26 cellular contexts compared by ENCODE assay signal in the genomic region with DNA sequence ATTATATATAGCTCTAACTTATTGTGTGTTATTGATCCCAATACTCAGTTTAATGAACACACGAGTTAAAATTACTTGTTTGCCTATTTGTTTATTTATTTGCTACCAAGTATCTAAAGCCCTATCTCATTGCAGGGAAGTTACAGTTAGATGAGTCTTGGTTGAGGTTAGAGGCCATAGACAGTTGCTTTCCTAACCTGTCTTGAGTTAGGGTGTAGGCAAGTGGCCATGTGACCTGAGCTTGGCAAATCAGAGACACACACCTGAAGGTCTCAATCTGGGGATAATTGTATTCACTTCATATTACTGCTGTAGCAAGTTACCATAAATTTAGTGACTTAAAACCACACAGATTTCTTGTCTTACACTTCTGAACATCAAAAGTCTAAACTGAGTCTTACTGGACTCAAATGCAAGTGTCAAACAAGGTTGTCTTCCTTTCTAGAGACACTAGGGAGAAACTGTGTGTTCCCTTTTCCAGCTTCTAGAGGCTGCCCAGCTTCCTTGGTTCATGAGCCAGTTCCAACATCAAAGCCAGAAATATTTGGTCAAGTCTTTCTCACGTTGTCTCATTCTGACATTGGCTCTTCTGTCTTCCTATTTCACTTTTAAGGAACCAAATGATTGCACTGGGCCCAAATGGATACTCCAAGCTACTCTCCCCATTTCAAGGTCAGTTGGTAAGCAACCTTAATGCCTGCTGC. TPM values are rescaled to one million over a fixed set of nuclear protein-coding genes. Genes with fewer than 3 reads are reported as not detected.
DNase-seq lines count a peak whose midpoint lies in the region; TF ChIP-seq lines count a peak whose summit lies in the region.
"Had no signal": no experiment of that assay in that cellular context is flagged by ENCODE, and none has a peak within 500 bp of the region (broad histone marks: within the 10 kb centered on the region; RNA-seq: fewer than 3 reads in every experiment).

No MANE protein-coding gene starts in this region.

- no peak for TF ChIP-seq CTCF in H9 (conservative IDR thresholded peaks at IDR 0.05)
- TF ChIP-seq CTCF in choroid plexus epithelial cell (conservative IDR thresholded peaks at IDR 0.05; ENCODE audit: low read depth, low read length) = no peak
- no peak for TF ChIP-seq CTCF in stomach (IDR thresholded peaks at IDR 0.05)

- H4K20me1 ChIP-seq in H9 (ENCODE audit: control insufficient read depth, insufficient read depth, insufficient read length) = no peaks in the 10 kb centered on the region

- H3K14ac ChIP-seq in H9 (ENCODE audit: insufficient read depth, low read length) (no peak overlapping the region), mesenchymal stem cell (ENCODE audit: low read length in 2 of 2) (no peak overlapping the region)

- H4K8ac ChIP-seq in H9 (replicated peaks; ENCODE audit: insufficient read length, low read depth, low read length) (no peak overlapping the region), mesenchymal stem cell (ENCODE audit: low read length) (no peak overlapping the region)

- H4K5ac ChIP-seq in H9 (ENCODE audit: insufficient read length, low read depth, low read length) = no peak overlapping the region

- no peak overlapping the region for H3K18ac ChIP-seq in H9 (ENCODE audit: insufficient read length, low read depth, low read length)
- peak overlapping the region in 1 of 2 experiments; percentile 34 for H3K18ac ChIP-seq in mesenchymal stem cell (ENCODE audit: low read depth in 1 of 2, low read length in 2 of 2)

- H3K79me1 ChIP-seq in H9 (ENCODE audit: insufficient read depth, low read depth, low read length, poor library complexity, severe bottlenecking) (no peaks in the 10 kb centered on the region), mesenchymal stem cell (replicated peaks; ENCODE audit: low read length, poor library complexity, severe bottlenecking) (no peaks in the 10 kb centered on the region)

- no peaks in the 10 kb centered on the region for H3K23me2 ChIP-seq in H9 (ENCODE audit: insufficient read length, low read depth, low read length, poor library complexity, severe bottlenecking)

- H2AFZ ChIP-seq in H9 (ENCODE audit: low read length) (no peak overlapping the region), mesenchymal stem cell (ENCODE audit: low read depth, low read length) (no peak overlapping the region)

- H3K27me3 Mint-ChIP-seq in H9 (ENCODE audit: low read depth) = no peaks in the 10 kb centered on the region
- H3K27me3 Mint-ChIP-seq: stimulated activated memory B cell treated with anti-CD40 and anti-IgM and Interleukin-4, amounts not matched to agents 10 μg/mL and 1 μg/mL and 100 μg/mL, for 72 hours; type B pancreatic cell had no signal

- H3T11ph ChIP-seq in H9 (ENCODE audit: low read length) = no peak overlapping the region

- H3K23ac ChIP-seq in H9 (ENCODE audit: insufficient read length, low read depth, low read length) (no peak overlapping the region), mesenchymal stem cell (ENCODE audit: low read length in 2 of 2) (no peak overlapping the region)

- H3K9ac ChIP-seq in H9 (ENCODE audit: extremely low read depth, insufficient read length, low read length) = no peak overlapping the region
- peak overlapping the region; percentile 62 for H3K9ac ChIP-seq in mesenchymal stem cell (ENCODE audit: low read length)

- no CpG with 5 or more reads among the region's 2 CpGs for WGBS in H9 (ENCODE audit: extremely low coverage, insufficient read length, low lambda C conversion rate)
- WGBS in mesenchymal stem cell = 81% methylated on average over 1 of the region's 2 CpGs
- WGBS in stomach, 5 donors = 56 to 75% (median 70%) methylated on average over 2 of the region's 2 CpGs

- no peak overlapping the region for H2AK5ac ChIP-seq in H9 (ENCODE audit: insufficient read length, low read length)
- H2AK5ac ChIP-seq in mesenchymal stem cell (ENCODE audit: low read length, severe bottlenecking) = no peak overlapping the region

- H2BK15ac ChIP-seq in H9 (ENCODE audit: low read depth, low read length) (no peak overlapping the region), mesenchymal stem cell (ENCODE audit: low read depth, poor library complexity, severe bottlenecking) (no peak overlapping the region)

- no peaks in the 10 kb centered on the region for H3K4me1 ChIP-seq in H9 (ENCODE audit: insufficient read depth, low read length)
- no peaks in the 10 kb centered on the region for H3K4me1 ChIP-seq in mesenchymal stem cell (ENCODE audit: control insufficient read depth, insufficient read depth, low read depth, low read length)
- peaks cover 0 to 26% (median 3%) of the 10 kb centered on the region in 4 donors for H3K4me1 ChIP-seq in stomach
- H3K4me1 ChIP-seq: colonic mucosa, SJCRH30 had no signal

- TF ChIP-seq POLR2A in stomach (IDR thresholded peaks at IDR 0.05) = no peak

- H3K4me3 Mint-ChIP-seq in H9 = no peak overlapping the region
- H3K4me3 Mint-ChIP-seq: activated T-helper 17 cell treated with anti-CD3 and anti-CD28 coated beads, Interleukin-2, amount 50 U/mL, for 72 hours; CD4-positive, alpha-beta T cell; immature natural killer cell; stimulated activated memory B cell treated with anti-CD40 and anti-IgM and Interleukin-4, amounts not matched to agents 10 μg/mL and 1 μg/mL and 100 μg/mL, for 72 hours; T-helper 2 cell treated with Interferon-gamma antibody and Interleukin-4, amounts not matched to agents 5 μg/mL and 100 μg/mL, for 36 hours; type B pancreatic cell had no signal

- H2BK5ac ChIP-seq in H9 (ENCODE audit: insufficient read length, low read length) (no peak overlapping the region), mesenchymal stem cell (ENCODE audit: low read depth, low read length, poor library complexity, severe bottlenecking) (no peak overlapping the region)

- H3K4ac ChIP-seq in H9 (ENCODE audit: low read depth, low read length) (no peak overlapping the region), mesenchymal stem cell (ENCODE audit: low read depth in 1 of 2, low read length in 2 of 2) (no peak overlapping the region)

- peak overlapping the region in 2 of 3 experiments; percentile 41 to 92; a peak in 2 of 7 replicates for H3K27ac Mint-ChIP-seq in H9
- H3K27ac Mint-ChIP-seq: activated T-helper 17 cell treated with anti-CD3 and anti-CD28 coated beads, Interleukin-2, amount 50 U/mL, for 72 hours; CD4-positive, alpha-beta T cell; immature natural killer cell; stimulated activated memory B cell treated with anti-CD40 and anti-IgM and Interleukin-4, amounts not matched to agents 10 μg/mL and 1 μg/mL and 100 μg/mL, for 72 hours; T-helper 2 cell treated with Interferon-gamma antibody and Interleukin-4, amounts not matched to agents 5 μg/mL and 100 μg/mL, for 36 hours; type B pancreatic cell had no signal

- no peak for DNase-seq in H9
- DNase-seq in choroid plexus epithelial cell (ENCODE audit: low read depth) = peak; percentile 68
- peak; percentile 65 for DNase-seq in mesenchymal stem cell
- no peak for DNase-seq in stomach
- no peak for DNase-seq in head of caudate nucleus
- no peak for DNase-seq in dedifferentiated amniotic fluid mesenchymal stem cell (ENCODE audit: extremely low spot score)
- no peak for DNase-seq in EL
- no peak for DNase-seq in SW 1271 (lab: John Stamatoyannopoulos, UW)
- DNase-seq: activated CD4-positive, alpha-beta T cell treated with anti-CD3 and anti-CD28 coated beads for 1 hour; CD4-positive, alpha-beta T cell; colonic mucosa; DND-41; heart left ventricle; immature natural killer cell; NCI-H1436 treated with DMSO at 0.1 percent for 48 hours; NCI-H2171 treated with DMSO at 0.1 percent for 48 hours; NCI-H774; PC-3; SJCRH30; stimulated activated CD4-positive, alpha-beta T cell treated with anti-CD3 and anti-CD28 coated beads, Interleukin-12 subunit alpha, Interleukin-12 subunit beta, amount 100 ng/mL, for 4 hours had no signal

- H3K36me3 Mint-ChIP-seq in H9 (ENCODE audit: insufficient read depth in 1 of 3, low read depth in 3 of 3) = no peaks in the 10 kb centered on the region
- H3K36me3 Mint-ChIP-seq: immature natural killer cell; stimulated activated memory B cell treated with anti-CD40 and anti-IgM and Interleukin-4, amounts not matched to agents 10 μg/mL and 1 μg/mL and 100 μg/mL, for 72 hours had no signal

- H4K91ac ChIP-seq in H9 (ENCODE audit: insufficient read length, low read depth, low read length) = no peak overlapping the region
- H4K91ac ChIP-seq in mesenchymal stem cell (ENCODE audit: low read length) = no peak overlapping the region

- H2BK120ac ChIP-seq in H9 (ENCODE audit: low read depth, low read length, poor library complexity, severe bottlenecking) (no peak overlapping the region), mesenchymal stem cell (ENCODE audit: low read depth, low read length) (no peak overlapping the region)

- no peaks in the 10 kb centered on the region for H3K9me3 ChIP-seq in H9 (ENCODE audit: control insufficient read depth, low read depth, low read length)
- H3K9me3 ChIP-seq in mesenchymal stem cell (ENCODE audit: control insufficient read depth, low read length) = no peaks in the 10 kb centered on the region
- H3K9me3 ChIP-seq in stomach = no peaks in the 10 kb centered on the region
- H3K9me3 ChIP-seq: colonic mucosa, heart left ventricle, SJCRH30 had no signal

- H3K4me2 ChIP-seq in H9 (ENCODE audit: insufficient read depth, insufficient read length, low read length) = no peak overlapping the region
- no peak overlapping the region for H3K4me2 ChIP-seq in mesenchymal stem cell (ENCODE audit: low read length, poor library complexity, severe bottlenecking)

- intact Hi-C loops in stomach (cut with DNase I; ENCODE audit: low total_unique reads) (no loop called here), head of caudate nucleus (cut with DNase I) (no loop called here)

- H3K4me3 ChIP-seq in choroid plexus epithelial cell (ENCODE audit: low read depth, low read length) (no peak overlapping the region), mesenchymal stem cell (ENCODE audit: insufficient read depth in 1 of 2, low read depth in 1 of 2, low read length in 2 of 2) (no peak overlapping the region), stomach (no peak overlapping the region)
- H3K4me3 ChIP-seq: colonic mucosa, heart left ventricle, SJCRH30 had no signal

- H3K36me3 ChIP-seq in mesenchymal stem cell (ENCODE audit: control insufficient read depth in 1 of 2, insufficient read depth in 2 of 2, low read depth in 1 of 2, low read length in 2 of 2) = peaks cover 4 to 43% of the 10 kb centered on the region in 2 experiments
- H3K36me3 ChIP-seq in stomach = peaks cover 0 to 28% (median 18%) of the 10 kb centered on the region in 4 donors
- H3K36me3 ChIP-seq: colonic mucosa, SJCRH30 had no signal

- no peak overlapping the region for H3K56ac ChIP-seq in H9 (ENCODE audit: insufficient read length, low read depth, low read length)

- H2BK20ac ChIP-seq in H9 (ENCODE audit: low read depth, low read length, poor library complexity, severe bottlenecking) = no peak overlapping the region

- H3K27ac ChIP-seq in H9 (ENCODE audit: insufficient read length, low read depth, low read length) (no peak overlapping the region), mesenchymal stem cell (ENCODE audit: low read length, poor library complexity, severe bottlenecking) (peak overlapping the region; percentile 48), stomach (peak overlapping the region in 4 of 5 donors; percentile 5 to 68 (median 57))
- H3K27ac ChIP-seq: colonic mucosa, SJCRH30 had no signal

- H2BK12ac ChIP-seq in H9 (ENCODE audit: insufficient read length, low read depth, low read length) = no peak overlapping the region
- no peak overlapping the region for H2BK12ac ChIP-seq in mesenchymal stem cell (ENCODE audit: low read length in 2 of 2)

- TF ChIP-seq EP300 in stomach (IDR thresholded peaks at IDR 0.05) = no peak

- H3K4me1 Mint-ChIP-seq in H9 = peaks cover 17 to 18% of the 10 kb centered on the region in 2 experiments
- H3K4me1 Mint-ChIP-seq: activated T-helper 17 cell treated with anti-CD3 and anti-CD28 coated beads, Interleukin-2, amount 50 U/mL, for 72 hours; immature natural killer cell; stimulated activated memory B cell treated with anti-CD40 and anti-IgM and Interleukin-4, amounts not matched to agents 10 μg/mL and 1 μg/mL and 100 μg/mL, for 72 hours had no signal

- no peaks in the 10 kb centered on the region for H3K9me3 Mint-ChIP-seq in H9
- H3K9me3 Mint-ChIP-seq: activated T-helper 17 cell treated with anti-CD3 and anti-CD28 coated beads, Interleukin-2, amount 50 U/mL, for 72 hours; CD4-positive, alpha-beta T cell; stimulated activated memory B cell treated with anti-CD40 and anti-IgM and Interleukin-4, amounts not matched to agents 10 μg/mL and 1 μg/mL and 100 μg/mL, for 72 hours; T-helper 2 cell treated with Interferon-gamma antibody and Interleukin-4, amounts not matched to agents 5 μg/mL and 100 μg/mL, for 36 hours; type B pancreatic cell had no signal

- no peaks in the 10 kb centered on the region for H3K79me2 ChIP-seq in H9 (ENCODE audit: insufficient read depth, low read length)

- H3K27me3 ChIP-seq in H9 (ENCODE audit: insufficient read depth, low read length) (no peaks in the 10 kb centered on the region), mesenchymal stem cell (ENCODE audit: control insufficient read depth in 1 of 2, insufficient read depth in 1 of 2, low read length in 2 of 2) (no peaks in the 10 kb centered on the region), stomach (no peaks in the 10 kb centered on the region)
- H3K27me3 ChIP-seq: colonic mucosa, heart left ventricle, SJCRH30 had no signal

RNA-seq across cellular contexts. Expression of gene COL3A1, which starts 39.7 kb away (rescaled TPM):
- not detected in 2 replicates for total RNA-seq in H9 (2021)
- 3,787 TPM for polyA plus RNA-seq in mesenchymal stem cell (2013, experiment 1 of 2)
- polyA plus RNA-seq in mesenchymal stem cell (2013, experiment 2 of 2) = 4,096 TPM
- total RNA-seq in stomach = 1,000 to 10,000 TPM in 2 of 5 donors, 100 to 1,000 TPM in 3; 116 to 7,728 (median 450) TPM
- 100 to 1,000 TPM in 1 of 3 donors, 10 to 100 TPM in 2; 60.7 to 108 (median 87.2) TPM for polyA plus RNA-seq in stomach
- total RNA-seq: CD4-positive, alpha-beta T cell; MCF 10A had no signal
- polyA plus RNA-seq: HepG2, immature natural killer cell had no signal

Comparison
In these comparisons a context has a peak if more than half of its experiments do, and no peak if none do; other contexts are left out.
1. DNase-seq: peak in choroid plexus epithelial cell (single experiment) and mesenchymal stem cell (single experiment); none in H9 (single experiment), stomach (single experiment), head of caudate nucleus (0 of 42), dedifferentiated amniotic fluid mesenchymal stem cell (single experiment), EL (single experiment) and SW 1271 (0 of 2).
2. RNA of gene COL3A1, which starts 39.7 kb away (total RNA-seq): 116 to 7,728 TPM in stomach; not detected in H9; every median in the first group is over 100 times any median in the second.